ENCODE assay signal across 23 cellular contexts in the genomic region with DNA sequence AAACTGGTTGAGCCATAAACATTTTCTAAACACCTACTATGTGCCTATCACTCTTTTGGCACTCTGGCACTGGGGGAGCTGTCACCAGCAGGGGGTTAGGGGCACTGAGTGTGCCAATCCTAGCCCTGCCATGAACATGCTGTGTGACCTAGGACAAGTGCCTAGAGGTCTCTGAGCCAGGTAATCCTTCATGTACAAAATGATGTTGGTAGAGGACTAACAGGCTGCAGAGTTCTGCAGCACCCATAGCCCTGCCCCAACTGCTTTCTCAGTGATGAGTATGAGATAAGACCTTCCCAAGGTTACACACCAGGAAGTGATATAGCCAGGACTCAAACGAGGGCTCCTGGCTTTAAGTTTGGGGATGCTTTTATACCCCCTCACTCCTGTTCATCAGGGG.
"Had no signal": no experiment of that assay in that cellular context is flagged by ENCODE, and none has a peak within 500 bp of the region (broad histone marks: within the 10 kb centered on the region; RNA-seq: fewer than 3 reads in every experiment).

No MANE protein-coding gene starts in this region.

- FAIRE-seq: colon, endothelial cell of umbilical vein, islet of Langerhans, keratinocyte had no signal

- H3K36me3 ChIP-seq: esophagus muscularis mucosa, gastrocnemius medialis, heart right ventricle, left lung, lower lobe of right lung had no signal

- H3K4me1 ChIP-seq: esophagus muscularis mucosa, heart right ventricle, left lung, lower lobe of right lung had no signal

- H3K9me3 ChIP-seq: esophagus muscularis mucosa, gastrocnemius medialis, heart right ventricle, left lung, lower lobe of right lung, mucosa of descending colon had no signal

- H3K27me3 ChIP-seq: dorsolateral prefrontal cortex, esophagus muscularis mucosa, gastrocnemius medialis, heart right ventricle, left lung had no signal

- H3K27ac ChIP-seq: coronary artery, esophagus muscularis mucosa, gastrocnemius medialis, heart right ventricle, left lung, lower lobe of right lung had no signal

- ATAC-seq: gastrocnemius medialis, left cardiac atrium, left lung, left ventricle myocardium superior, lower lobe of right lung, mucosa of descending colon had no signal

- DNase-seq: dermis blood vessel endothelial cell; dorsolateral prefrontal cortex; effector CD4-positive, alpha-beta T cell; effector memory CD4-positive, alpha-beta T cell; foreskin melanocyte; gastrocnemius medialis; glutamatergic neuron; head of caudate nucleus; heart right ventricle; hippocampal formation; left cardiac atrium; left ventricle myocardium superior; lower lobe of right lung; mesenchymal stem cell; mucosa of descending colon; naive B cell had no signal

- H3K4me3 ChIP-seq: coronary artery, dorsolateral prefrontal cortex, esophagus muscularis mucosa, gastrocnemius medialis, heart right ventricle, left lung, lower lobe of right lung, mucosa of descending colon had no signal
